Comparison of ENCODE assay signal across 1 cellular context in genomic region chrX:24241822-24242648, GRCh38.
TF ChIP-seq lines count a peak whose summit lies in the region.

No MANE protein-coding gene starts in this region.

TF ChIP-seq in GM12878, 131 proteins besides CTCF, POLR2A, EP300 and RAD21 (continued from another document):
- TF ChIP-seq, protein P1, sequence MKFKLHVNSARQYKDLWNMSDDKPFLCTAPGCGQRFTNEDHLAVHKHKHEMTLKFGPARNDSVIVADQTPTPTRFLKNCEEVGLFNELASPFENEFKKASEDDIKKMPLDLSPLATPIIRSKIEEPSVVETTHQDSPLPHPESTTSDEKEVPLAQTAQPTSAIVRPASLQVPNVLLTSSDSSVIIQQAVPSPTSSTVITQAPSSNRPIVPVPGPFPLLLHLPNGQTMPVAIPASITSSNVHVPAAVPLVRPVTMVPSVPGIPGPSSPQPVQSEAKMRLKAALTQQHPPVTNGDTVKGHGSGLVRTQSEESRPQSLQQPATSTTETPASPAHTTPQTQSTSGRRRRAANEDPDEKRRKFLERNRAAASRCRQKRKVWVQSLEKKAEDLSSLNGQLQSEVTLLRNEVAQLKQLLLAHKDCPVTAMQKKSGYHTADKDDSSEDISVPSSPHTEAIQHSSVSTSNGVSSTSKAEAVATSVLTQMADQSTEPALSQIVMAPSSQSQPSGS (IDR thresholded peaks at IDR 0.05; ENCODE audit: low read length), result no peak
- TF ChIP-seq CEBPZ (IDR thresholded peaks at IDR 0.05; ENCODE audit: low read depth, low read length) (no peak), NRF1 (conservative IDR thresholded peaks at IDR 0.05; ENCODE audit: low read depth, low read length) (no peak)
- TF ChIP-seq, protein P2, sequence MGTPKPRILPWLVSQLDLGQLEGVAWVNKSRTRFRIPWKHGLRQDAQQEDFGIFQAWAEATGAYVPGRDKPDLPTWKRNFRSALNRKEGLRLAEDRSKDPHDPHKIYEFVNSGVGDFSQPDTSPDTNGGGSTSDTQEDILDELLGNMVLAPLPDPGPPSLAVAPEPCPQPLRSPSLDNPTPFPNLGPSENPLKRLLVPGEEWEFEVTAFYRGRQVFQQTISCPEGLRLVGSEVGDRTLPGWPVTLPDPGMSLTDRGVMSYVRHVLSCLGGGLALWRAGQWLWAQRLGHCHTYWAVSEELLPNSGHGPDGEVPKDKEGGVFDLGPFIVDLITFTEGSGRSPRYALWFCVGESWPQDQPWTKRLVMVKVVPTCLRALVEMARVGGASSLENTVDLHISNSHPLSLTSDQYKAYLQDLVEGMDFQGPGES (IDR thresholded peaks at IDR 0.05), result no peak
